1 cellular context compared by ENCODE assay signal in genomic region chrX:2829469-2830246, GRCh38.
TF ChIP-seq lines count a peak whose summit lies in the region.

No MANE protein-coding gene starts in this region.

TF ChIP-seq in HepG2, 621 proteins besides CTCF, POLR2A, EP300 and RAD21 (continued from another document):
- TF ChIP-seq ZNF687 (CRISPR knock-in tag; IDR thresholded peaks at IDR 0.05) (peak; percentile 53), NR2F6 (IDR thresholded peaks at IDR 0.05) (peak; percentile 11; the same call in 1 of the 2 replicates), NR2F6 (CRISPR knock-in tag; IDR thresholded peaks at IDR 0.05) (no peak), ZNF7 (CRISPR knock-in tag; IDR thresholded peaks at IDR 0.05) (no peak), ISX (CRISPR knock-in tag; conservative IDR thresholded peaks at IDR 0.05) (no peak), GPN1 (CRISPR knock-in tag; IDR thresholded peaks at IDR 0.05; ENCODE audit: borderline replicate concordance) (no peak), ZSCAN31 (CRISPR knock-in tag; IDR thresholded peaks at IDR 0.05; ENCODE audit: low read depth) (no peak)
- TF ChIP-seq, protein P1, sequence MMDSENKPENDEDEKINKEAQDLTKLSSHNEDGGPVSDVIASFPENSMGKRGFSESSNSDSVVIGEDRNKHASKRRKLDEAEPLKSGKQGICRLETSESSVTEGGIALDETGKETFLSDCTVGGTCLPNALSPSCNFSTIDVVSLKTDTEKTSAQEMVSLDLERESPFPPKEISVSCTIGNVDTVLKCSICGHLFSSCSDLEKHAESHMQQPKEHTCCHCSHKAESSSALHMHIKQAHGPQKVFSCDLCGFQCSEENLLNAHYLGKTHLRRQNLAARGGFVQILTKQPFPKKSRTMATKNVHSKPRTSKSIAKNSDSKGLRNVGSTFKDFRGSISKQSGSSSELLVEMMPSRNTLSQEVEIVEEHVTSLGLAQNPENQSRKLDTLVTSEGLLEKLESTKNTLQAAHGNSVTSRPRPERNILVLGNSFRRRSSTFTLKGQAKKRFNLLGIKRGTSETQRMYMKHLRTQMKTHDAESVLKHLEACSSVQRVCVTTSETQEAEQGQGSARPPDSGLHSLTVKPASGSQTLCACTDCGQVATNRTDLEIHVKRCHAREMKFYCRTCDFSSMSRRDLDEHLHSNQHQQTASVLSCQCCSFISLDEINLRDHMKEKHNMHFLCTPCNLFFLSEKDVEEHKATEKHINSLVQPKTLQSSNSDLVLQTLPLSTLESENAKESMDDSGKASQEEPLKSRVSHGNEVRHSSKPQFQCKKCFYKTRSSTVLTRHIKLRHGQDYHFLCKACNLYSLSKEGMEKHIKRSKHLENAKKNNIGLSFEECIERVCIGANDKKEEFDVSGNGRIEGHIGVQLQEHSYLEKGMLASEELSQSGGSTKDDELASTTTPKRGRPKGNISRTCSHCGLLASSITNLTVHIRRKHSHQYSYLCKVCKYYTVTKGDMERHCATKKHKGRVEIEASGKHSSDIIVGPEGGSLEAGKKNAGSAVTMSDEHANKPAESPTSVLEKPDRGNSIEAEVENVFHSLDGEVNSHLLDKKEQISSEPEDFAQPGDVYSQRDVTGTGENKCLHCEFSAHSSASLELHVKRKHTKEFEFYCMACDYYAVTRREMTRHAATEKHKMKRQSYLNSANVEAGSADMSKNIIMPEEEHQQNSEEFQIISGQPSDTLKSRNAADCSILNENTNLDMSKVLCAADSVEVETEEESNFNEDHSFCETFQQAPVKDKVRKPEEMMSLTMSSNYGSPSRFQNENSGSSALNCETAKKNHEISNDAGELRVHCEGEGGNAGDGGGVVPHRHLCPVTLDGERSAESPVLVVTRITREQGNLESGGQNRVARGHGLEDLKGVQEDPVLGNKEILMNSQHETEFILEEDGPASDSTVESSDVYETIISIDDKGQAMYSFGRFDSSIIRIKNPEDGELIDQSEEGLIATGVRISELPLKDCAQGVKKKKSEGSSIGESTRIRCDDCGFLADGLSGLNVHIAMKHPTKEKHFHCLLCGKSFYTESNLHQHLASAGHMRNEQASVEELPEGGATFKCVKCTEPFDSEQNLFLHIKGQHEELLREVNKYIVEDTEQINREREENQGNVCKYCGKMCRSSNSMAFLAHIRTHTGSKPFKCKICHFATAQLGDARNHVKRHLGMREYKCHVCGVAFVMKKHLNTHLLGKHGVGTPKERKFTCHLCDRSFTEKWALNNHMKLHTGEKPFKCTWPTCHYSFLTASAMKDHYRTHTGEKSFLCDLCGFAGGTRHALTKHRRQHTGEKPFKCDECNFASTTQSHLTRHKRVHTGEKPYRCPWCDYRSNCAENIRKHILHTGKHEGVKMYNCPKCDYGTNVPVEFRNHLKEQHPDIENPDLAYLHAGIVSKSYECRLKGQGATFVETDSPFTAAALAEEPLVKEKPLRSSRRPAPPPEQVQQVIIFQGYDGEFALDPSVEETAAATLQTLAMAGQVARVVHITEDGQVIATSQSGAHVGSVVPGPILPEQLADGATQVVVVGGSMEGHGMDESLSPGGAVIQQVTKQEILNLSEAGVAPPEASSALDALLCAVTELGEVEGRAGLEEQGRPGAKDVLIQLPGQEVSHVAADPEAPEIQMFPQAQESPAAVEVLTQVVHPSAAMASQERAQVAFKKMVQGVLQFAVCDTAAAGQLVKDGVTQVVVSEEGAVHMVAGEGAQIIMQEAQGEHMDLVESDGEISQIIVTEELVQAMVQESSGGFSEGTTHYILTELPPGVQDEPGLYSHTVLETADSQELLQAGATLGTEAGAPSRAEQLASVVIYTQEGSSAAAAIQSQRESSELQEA (CRISPR knock-in tag; IDR thresholded peaks at IDR 0.05; ENCODE audit: not compliant biosample characterization): no peak
